ENCODE assay signal across 14 cellular contexts in the genomic region with DNA sequence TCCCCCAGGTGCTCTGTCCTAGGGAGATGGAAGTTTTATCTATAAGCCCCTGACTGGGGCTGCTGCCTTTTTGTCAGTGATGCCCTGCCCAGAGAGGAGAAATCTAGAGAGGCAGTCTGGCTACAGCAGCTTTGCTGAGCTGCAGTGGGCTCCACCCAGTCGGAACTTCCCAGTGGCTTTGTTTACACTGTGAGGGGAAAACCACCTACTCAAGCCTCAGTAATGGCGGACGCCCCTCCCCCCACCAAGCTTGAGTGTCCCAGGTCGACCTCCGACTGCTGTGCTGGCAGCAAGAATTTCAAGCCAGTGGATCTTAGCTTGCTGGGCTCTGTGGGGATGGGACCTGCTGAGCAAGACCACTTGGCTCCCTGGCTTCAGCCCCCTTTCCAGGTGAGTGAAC. TPM values are rescaled to one million over a fixed set of nuclear protein-coding genes. Genes with fewer than 3 reads are reported as not detected.
"Had no signal": no experiment of that assay in that cellular context is flagged by ENCODE, and none has a peak within 500 bp of the region (broad histone marks: within the 10 kb centered on the region; RNA-seq: fewer than 3 reads in every experiment).

No MANE protein-coding gene starts in this region.

RNA-seq across cellular contexts. Expression of a gene that starts 12.3 kb away (rescaled TPM):
- total RNA-seq: activated naive CD8-positive, alpha-beta T cell treated with anti-CD3 and anti-CD28 coated beads, Interleukin-2, amount 10 ng/mL, durations not matched to agents 7 days and 5 days; activated T-cell treated with anti-CD3 and anti-CD28 coated beads, Interleukin-2, amount 50 U/mL, for 4 hours; aorta; cerebellum; dermis blood vessel endothelial cell; left lobe of liver; osteocyte; pulmonary artery endothelial cell; temporal lobe; ureter had no signal
- polyA plus RNA-seq: aorta, esophagus, immature natural killer cell had no signal

RNA-seq across cellular contexts. Expression of a gene that starts 31.3 kb away (rescaled TPM):
- total RNA-seq: activated naive CD8-positive, alpha-beta T cell treated with anti-CD3 and anti-CD28 coated beads, Interleukin-2, amount 10 ng/mL, durations not matched to agents 7 days and 5 days; activated T-cell treated with anti-CD3 and anti-CD28 coated beads, Interleukin-2, amount 50 U/mL, for 4 hours; aorta; breast epithelium; cerebellum; dermis blood vessel endothelial cell; left lobe of liver; osteocyte; pulmonary artery endothelial cell; sigmoid colon; temporal lobe; ureter had no signal
- polyA plus RNA-seq: immature natural killer cell had no signal

RNA-seq across cellular contexts. Expression of a gene that starts 42.6 kb away (rescaled TPM):
- total RNA-seq: activated naive CD8-positive, alpha-beta T cell treated with anti-CD3 and anti-CD28 coated beads, Interleukin-2, amount 10 ng/mL, durations not matched to agents 7 days and 5 days; activated T-cell treated with anti-CD3 and anti-CD28 coated beads, Interleukin-2, amount 50 U/mL, for 4 hours; aorta; breast epithelium; cerebellum; dermis blood vessel endothelial cell; left lobe of liver; osteocyte; pulmonary artery endothelial cell; temporal lobe; ureter had no signal
- polyA plus RNA-seq: aorta, esophagus, immature natural killer cell, sigmoid colon had no signal

RNA-seq across cellular contexts. Expression of a gene that starts 54.5 kb away (rescaled TPM):
- total RNA-seq: activated naive CD8-positive, alpha-beta T cell treated with anti-CD3 and anti-CD28 coated beads, Interleukin-2, amount 10 ng/mL, durations not matched to agents 7 days and 5 days; activated T-cell treated with anti-CD3 and anti-CD28 coated beads, Interleukin-2, amount 50 U/mL, for 4 hours; breast epithelium; cerebellum; dermis blood vessel endothelial cell; left lobe of liver; osteocyte; pulmonary artery endothelial cell; sigmoid colon; temporal lobe; ureter had no signal
- polyA plus RNA-seq: aorta, immature natural killer cell, sigmoid colon had no signal
